8 cellular contexts compared by ENCODE assay signal in the genomic region with DNA sequence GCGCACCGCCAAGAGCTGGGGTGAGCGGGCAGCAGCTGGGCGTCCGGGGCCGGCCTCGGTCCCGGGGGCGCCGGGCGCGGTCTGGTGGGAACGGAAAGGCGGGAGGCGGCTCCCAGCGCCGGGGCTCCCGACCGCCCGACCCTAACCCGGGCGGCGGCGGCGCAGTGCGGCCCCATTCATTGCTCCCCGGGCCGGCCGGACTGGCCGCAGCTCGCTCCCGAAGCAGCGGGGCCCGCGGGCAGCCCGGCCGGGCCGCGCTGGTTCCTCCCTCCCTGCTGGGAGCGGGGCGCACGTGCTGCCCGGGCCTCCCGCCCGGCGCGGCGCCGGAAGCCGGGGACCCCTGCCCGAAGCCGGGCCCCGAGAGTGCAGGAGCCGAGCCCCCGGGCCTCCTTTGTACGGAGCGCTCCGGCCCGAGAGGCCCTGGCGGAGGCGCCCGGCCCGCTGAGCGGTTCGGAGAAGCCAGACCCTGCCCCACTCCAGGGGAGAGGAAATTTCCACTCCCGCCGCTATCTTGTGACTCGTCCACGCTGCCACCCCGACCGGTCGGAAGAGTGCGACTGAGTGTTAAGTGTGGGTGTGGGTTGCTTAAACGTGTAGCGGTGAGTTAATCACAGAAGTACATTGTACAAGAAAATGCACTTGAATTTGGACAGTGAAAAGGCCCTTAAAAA. TPM values are rescaled to one million over a fixed set of nuclear protein-coding genes. Genes with fewer than 3 reads are reported as not detected.
DNase-seq lines count a peak whose midpoint lies in the region; ATAC-seq and TF ChIP-seq lines count a peak whose summit lies in the region.

No MANE protein-coding gene starts in this region.

- no peak for TF ChIP-seq CTCF in astrocyte of the spinal cord (IDR thresholded peaks at IDR 0.05; ENCODE audit: low read depth, low read length)

- peak overlapping the region; percentile 49 for H3K27ac ChIP-seq in iPS-18a (ENCODE audit: low read length)

- no peaks in the 10 kb centered on the region for H3K36me3 ChIP-seq in iPS-18a (ENCODE audit: control insufficient read depth, low read depth, low read length)

- H3K27me3 ChIP-seq in iPS-18a (ENCODE audit: control insufficient read depth, insufficient read depth, low read length): no peaks in the 10 kb centered on the region

- peak; percentile 51 for DNase-seq in Caki2 (ENCODE audit: low read depth)
- DNase-seq in HT1080 (ENCODE audit: low read depth): peak; percentile 38
- DNase-seq in T-helper 9 cell: peak; percentile 37
- peak; percentile 52 for DNase-seq in astrocyte of the spinal cord (ENCODE audit: low read depth, low spot score)
- DNase-seq in skeletal muscle cell (ENCODE audit: low read depth): no peak
- no peak for DNase-seq in HPDE6-E6E7 (ENCODE audit: extremely low spot score)

- ATAC-seq in GM21360 (IDR thresholded peaks at IDR 0.05; ENCODE audit: unreplicated experiment): peak; percentile 20

- peak overlapping the region; percentile 96 for H3K9ac ChIP-seq in iPS-18a (ENCODE audit: low read length)

- H3K4me3 ChIP-seq in astrocyte of the spinal cord (ENCODE audit: low read depth, low read length): peak overlapping the region; percentile 67
- peak overlapping the region; percentile 98 for H3K4me3 ChIP-seq in iPS-18a (ENCODE audit: low read length)
- H3K4me3 ChIP-seq in skeletal muscle cell (ENCODE audit: low read depth, low read length): peak overlapping the region; percentile 64

- H3K4me1 ChIP-seq in iPS-18a (ENCODE audit: control insufficient read depth, low read depth, low read length): peaks cover 15% of the 10 kb centered on the region

- H3K9me3 ChIP-seq in iPS-18a (ENCODE audit: control insufficient read depth, low read depth, low read length): no peaks in the 10 kb centered on the region

- in situ Hi-C loops in Caki2 (cut with HindIII; ENCODE audit: low pct_unique_long_range_greater_than_20kb, low sequenced_read_pairs) (no loop called here), astrocyte of the spinal cord (cut with HindIII; ENCODE audit: low sequenced_read_pairs) (no loop called here)

RNA-seq across cellular contexts. Expression of gene ATP1B3, which starts 0.6 kb away (rescaled TPM):
- total RNA-seq in Caki2 (2014; rRNA removed; shearing (Covaris generic); ENCODE audit: low replicate concordance): 20.6 and 25.9 TPM in 2 replicates
- total RNA-seq in HT1080 (2014; rRNA removed; shearing (Covaris generic)): 75.3 and 119 TPM in 2 replicates
- 201 and 218 TPM in 2 replicates for polyA plus RNA-seq in HT1080 (2015; cell fraction: cytosol; rRNA removed)
- 196 and 213 TPM in 2 replicates for polyA plus RNA-seq in HT1080 (2015; cell fraction: nucleus; rRNA removed)

Comparison
In these comparisons a context has a peak if more than half of its experiments do, and no peak if none do; other contexts are left out.
1. DNase-seq: peak in Caki2 (single experiment), HT1080 (single experiment), T-helper 9 cell (single experiment) and astrocyte of the spinal cord (single experiment); none in skeletal muscle cell (single experiment) and HPDE6-E6E7 (single experiment).
2. Peak in every context shown above with its lines, with median percentiles within 50 percentile points of each other: H3K4me3 ChIP-seq.